In the genomic region with DNA sequence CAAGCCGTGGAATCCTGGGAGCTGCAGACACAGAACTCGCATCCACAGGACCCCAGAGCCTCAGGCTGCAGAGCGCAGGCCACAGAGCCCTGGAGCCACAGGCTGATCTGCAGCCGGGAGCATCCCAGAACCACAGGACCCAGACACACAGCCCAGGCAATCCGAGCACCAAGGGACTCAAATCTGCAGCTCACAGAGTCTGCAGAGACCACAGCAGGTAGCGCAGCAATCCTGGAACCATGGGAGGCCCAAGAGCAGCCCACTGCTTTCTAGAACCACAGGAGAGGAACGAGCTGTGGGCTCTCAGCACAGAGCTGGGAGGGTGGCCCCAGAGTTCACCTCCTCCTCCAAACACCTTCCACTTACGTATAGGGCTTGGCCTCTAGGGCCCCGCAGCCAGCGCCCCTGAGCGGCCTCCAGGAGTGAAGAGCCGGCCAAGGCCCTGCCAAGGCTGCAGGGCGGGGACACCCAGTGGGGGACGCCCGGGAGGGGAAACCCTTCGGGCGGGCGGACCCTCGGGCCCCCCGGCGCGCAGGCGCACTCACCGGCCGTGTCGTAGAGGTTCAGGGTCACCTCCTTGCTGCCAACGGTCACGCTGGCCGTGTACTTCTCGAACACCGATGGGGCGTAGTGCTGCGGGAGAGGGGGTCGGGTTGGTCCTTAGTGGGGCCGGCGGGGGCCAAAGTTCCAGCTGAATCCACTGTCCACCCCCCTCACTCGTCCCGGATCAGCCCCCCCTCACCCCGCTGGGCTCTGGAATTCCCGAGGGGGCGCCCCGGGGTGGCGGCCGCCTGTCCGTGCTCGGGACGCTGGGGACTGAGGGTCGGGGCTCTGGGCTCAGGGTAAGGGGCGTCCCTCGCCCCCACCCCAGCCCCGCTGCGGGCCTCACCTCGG, we compare ENCODE assay signal across 8 cellular contexts. TPM values are rescaled to one million over a fixed set of nuclear protein-coding genes. Genes with fewer than 3 reads are reported as not detected.
A peak's percentile ranks its signal among the peaks of the same experiment; 100 is the strongest.
DNase-seq lines count a peak whose midpoint lies in the region; ATAC-seq, FAIRE-seq and TF ChIP-seq lines count a peak whose summit lies in the region.

No MANE protein-coding gene starts in this region.

- TF ChIP-seq EP300 in suprapubic skin (IDR thresholded peaks at IDR 0.05): no peak

- H3K4me3 ChIP-seq in OCI-LY7 (ENCODE audit: low read depth, low read length, poor library complexity, severe bottlenecking) (peak overlapping the region; percentile 76), astrocyte (ENCODE audit: insufficient read depth, low read depth, low read length) (peak overlapping the region; percentile 54), suprapubic skin (peak overlapping the region; percentile 61)

- H3K27ac ChIP-seq in OCI-LY7 (ENCODE audit: low read depth, low read length, poor library complexity, severe bottlenecking) (peak overlapping the region; percentile 43), astrocyte (ENCODE audit: low read depth, low read length) (no peak overlapping the region), suprapubic skin (peak overlapping the region; percentile 25)

- TF ChIP-seq POLR2A in suprapubic skin (IDR thresholded peaks at IDR 0.05): no peak

- H3K4me1 ChIP-seq in OCI-LY7 (ENCODE audit: insufficient read depth, low read length, poor library complexity, severe bottlenecking) (peaks cover 61% of the 10 kb centered on the region), astrocyte (ENCODE audit: insufficient read depth, low read length) (peaks cover 46% of the 10 kb centered on the region), suprapubic skin (peaks cover 52% of the 10 kb centered on the region)

- H2AFZ ChIP-seq in OCI-LY7 (ENCODE audit: low read length) (peak overlapping the region; percentile 49), astrocyte (ENCODE audit: low read depth, low read length) (no peak overlapping the region)

- peak overlapping the region; percentile 75 for H3K9ac ChIP-seq in astrocyte (ENCODE audit: low read length)

- H4K20me1 ChIP-seq in OCI-LY7 (ENCODE audit: insufficient read depth, low read length): no peaks in the 10 kb centered on the region
- H4K20me1 ChIP-seq in astrocyte (ENCODE audit: insufficient read depth, low read length): peaks cover 22% of the 10 kb centered on the region

- H3K27me3 ChIP-seq in astrocyte (ENCODE audit: insufficient read depth, low read length) (no peaks in the 10 kb centered on the region), suprapubic skin (no peaks in the 10 kb centered on the region)

- TF ChIP-seq CTCF in GM10248 (IDR thresholded peaks at IDR 0.05; ENCODE audit: control extremely low read depth, extremely low read depth, low read depth, missing control alignments): peak; percentile 34
- TF ChIP-seq CTCF in OCI-LY7 (conservative IDR thresholded peaks at IDR 0.05; ENCODE audit: low read length): 0 out of 2 replicates have a peak, but pooled peaks have one; percentile 3
- TF ChIP-seq CTCF in astrocyte (IDR thresholded peaks at IDR 0.05; ENCODE audit: insufficient read depth, low read depth, low read length): no peak
- TF ChIP-seq CTCF in suprapubic skin (IDR thresholded peaks at IDR 0.05): no peak

- WGBS in suprapubic skin: 67% methylated on average over 6 of the region's 53 CpGs

- POLR2A ChIA-PET in GM10248 (lab: Yijun Ruan, JAX) (interaction anchor here (0.6 to 3.8 kb wide), 5 partner anchors 9 to 90 kb away, joined by 3 to 22 read pairs (median 7); no protein-coding TSS in a partner anchor), OCI-LY7 (lab: Charles Lee) (interaction anchor here (0.6 to 2.9 kb wide), 8 partner anchors 8 to 231 kb away, joined by 3 to 10 read pairs (median 5); no protein-coding TSS in a partner anchor)

- H3K36me3 ChIP-seq in OCI-LY7 (ENCODE audit: insufficient read depth, low read length) (no peaks in the 10 kb centered on the region; the same call in 1 of the 2 replicates), astrocyte (ENCODE audit: insufficient read depth, low read length) (no peaks in the 10 kb centered on the region), suprapubic skin (peaks cover 5% of the 10 kb centered on the region)

- peak overlapping the region; percentile 86 for H3K27ac Mint-ChIP-seq in astrocyte (ENCODE audit: unreplicated experiment)

- intact Hi-C loops in OCI-LY7 (cut with micrococcal nuclease; ENCODE audit: unreplicated experiment): loop anchor here (5.0 kb wide), 2 partner anchors 81 to 256 kb away; partner anchors contain the start of gene TMEM120B

- FAIRE-seq in astrocyte (lab: Jason Lieb, UNC): no peak

- CTCF ChIA-PET in GM10248 (lab: Yijun Ruan, JAX): interaction anchor here (0.8 to 14.7 kb wide), 28 partner anchors 15 to 296 kb away, joined by 3 to 565 read pairs (median 11); partner anchors contain the start of genes CFAP251, ORAI1, PSMD9 and SETD1B
- CTCF ChIA-PET in OCI-LY7 (lab: Charles Lee; ENCODE audit: unreplicated experiment): interaction anchor here (0.6 to 2.6 kb wide), 9 partner anchors 9 to 101 kb away, joined by 3 to 13 read pairs (median 7); no protein-coding TSS in a partner anchor

- H3K4me3 Mint-ChIP-seq in astrocyte (ENCODE audit: unreplicated experiment): peak overlapping the region; percentile 89

- H3K79me2 ChIP-seq in OCI-LY7 (ENCODE audit: insufficient read depth, low read depth, low read length) (no peaks in the 10 kb centered on the region), astrocyte (ENCODE audit: insufficient read depth, low read length) (peaks cover 27% of the 10 kb centered on the region)

- no TSS peak for BruUV-seq in OCI-LY7 (replicated peaks; lab: Mats Ljungman, UMichigan)

- H3K4me1 Mint-ChIP-seq in astrocyte (ENCODE audit: low read depth, unreplicated experiment): peaks cover 35% of the 10 kb centered on the region

- peaks cover 2% of the 10 kb centered on the region for H3K36me3 Mint-ChIP-seq in astrocyte (ENCODE audit: low read depth, unreplicated experiment)

- DNase-seq in GM10248 (ENCODE audit: extremely low spot score) (peak; percentile 74), OCI-LY7 (ENCODE audit: low spot score) (peak; percentile 59), astrocyte (ENCODE audit: low read depth) (no peak), left kidney (ENCODE audit: low read depth, low spot score) (peak; percentile 82), suprapubic skin (ENCODE audit: low spot score in 2 of 2) (no peak), NCI-H345 treated with DMSO at 0.1 percent for 48 hours (lab: John Stamatoyannopoulos, UW; ENCODE audit: unreplicated experiment) (no peak)

- H3K27me3 Mint-ChIP-seq in astrocyte (ENCODE audit: low read depth, unreplicated experiment): no peaks in the 10 kb centered on the region

- no peaks in the 10 kb centered on the region for H3K9me2 ChIP-seq in OCI-LY7 (ENCODE audit: insufficient read depth, low read length)

- ATAC-seq in HG03460 (IDR thresholded peaks at IDR 0.05; ENCODE audit: unreplicated experiment) (no peak), GM18861 (IDR thresholded peaks at IDR 0.05; ENCODE audit: unreplicated experiment) (no peak)

- no peaks in the 10 kb centered on the region for H3K9me3 Mint-ChIP-seq in astrocyte (ENCODE audit: unreplicated experiment)

- H3K4me2 ChIP-seq in OCI-LY7 (ENCODE audit: low read length) (peak overlapping the region; percentile 80), astrocyte (ENCODE audit: low read length) (peak overlapping the region; percentile 98)

- H3K9me3 ChIP-seq in OCI-LY7 (ENCODE audit: low read length) (no peaks in the 10 kb centered on the region), astrocyte (ENCODE audit: insufficient read depth, low read depth, low read length) (no peaks in the 10 kb centered on the region), suprapubic skin (no peaks in the 10 kb centered on the region)

RNA-seq across cellular contexts. Expression of gene RHOF, which starts 0.6 kb away (rescaled TPM):
- total RNA-seq in OCI-LY7 (2014; rRNA removed; shearing (Covaris generic)): 23.5 and 29.2 TPM in 2 replicates
- total RNA-seq in OCI-LY7 (2022) (45.7 and 53.7 TPM in 2 replicates), astrocyte (28.0 and 31.9 TPM in 2 replicates), suprapubic skin (10 to 100 TPM in 3 of 4 donors, 1 to 10 TPM in 1; 6.6 to 20.4 (median 17.5) TPM)

RNA-seq across cellular contexts. Expression of gene SETD1B, which starts 11.0 kb away (rescaled TPM):
- 3.3 and 4.7 TPM in 2 replicates for total RNA-seq in OCI-LY7 (2014; rRNA removed; shearing (Covaris generic))
- 22.5 and 24.3 TPM in 2 replicates for total RNA-seq in OCI-LY7 (2022)
- 20.9 and 24.0 TPM in 2 replicates for total RNA-seq in astrocyte
- 10 to 100 TPM; 13.1 to 23.1 (median 19.5) TPM for total RNA-seq in suprapubic skin

Comparison
In these comparisons a context has a peak if more than half of its experiments do, and no peak if none do; other contexts are left out.
1. DNase-seq: peak in GM10248 (single experiment), OCI-LY7 (single experiment) and left kidney (single experiment); none in astrocyte (single experiment), suprapubic skin (0 of 2) and NCI-H345 treated with DMSO at 0.1 percent for 48 hours (single experiment).
2. CTCF ChIP-seq: peak in GM10248 (single experiment) and OCI-LY7 (single experiment); none in astrocyte (single experiment) and suprapubic skin (0 of 2).
3. Peak in every context shown above with its lines, with median percentiles within 50 percentile points of each other: H3K4me3 ChIP-seq.